In genomic region chr14:105495101-105495989, GRCh38 we compare ENCODE assay signal across 21 cellular contexts. TPM values are rescaled to one million over a fixed set of nuclear protein-coding genes. Genes with fewer than 3 reads are reported as not detected.
DNase-seq lines count a peak whose midpoint lies in the region; ATAC-seq and TF ChIP-seq lines count a peak whose summit lies in the region.
"Had no signal": no experiment of that assay in that cellular context is flagged by ENCODE, and none has a peak within 500 bp of the region (broad histone marks: within the 10 kb centered on the region; RNA-seq: fewer than 3 reads in every experiment).

No MANE protein-coding gene starts in this region.

- no peaks in the 10 kb centered on the region for H3K9me3 ChIP-seq in IMR-90 (ENCODE audit: control insufficient read depth, insufficient read depth, low read length)
- H3K9me3 ChIP-seq: colonic mucosa, SJSA1, stomach had no signal

- dilution Hi-C loops in IMR-90 (cut with HindIII; ENCODE audit: low sequenced_read_pairs, unreplicated experiment), result no loop called here

- H2BK120ac ChIP-seq in IMR-90 (ENCODE audit: low read depth, low read length), result no peak overlapping the region

- TF ChIP-seq CTCF in C4-2B (conservative IDR thresholded peaks at IDR 0.05) (no peak), IMR-90 (conservative IDR thresholded peaks at IDR 0.05; ENCODE audit: low read depth, low read length) (no peak), brain microvascular endothelial cell (IDR thresholded peaks at IDR 0.05; ENCODE audit: low read depth, low read length, missing control alignments) (no peak)

- H3K4ac ChIP-seq in IMR-90 (ENCODE audit: low read depth, low read length), result no peak overlapping the region

- H3K27ac ChIP-seq in C4-2B (peak overlapping the region; percentile 83), IMR-90 (ENCODE audit: insufficient read depth, low read length) (no peak overlapping the region), brain microvascular endothelial cell (no peak overlapping the region)
- H3K27ac ChIP-seq: colonic mucosa, foreskin keratinocyte, SJSA1, stomach had no signal

- BruUV-seq in IMR-90 (replicated peaks; lab: Mats Ljungman, UMichigan), result no TSS peak

- DNase-seq in IMR-90, result no peak
- peak; percentile 28 for DNase-seq in left cardiac atrium
- DNase-seq in posterior cingulate gyrus, result peak in 8 of 10 donors; percentile 6 to 79 (median 17)
- no peak for DNase-seq in nucleus accumbens (lab: John Stamatoyannopoulos, UW)
- no peak for DNase-seq in brain microvascular endothelial cell
- DNase-seq in DMS79 treated with DMSO at 0.1 percent for 48 hours (lab: John Stamatoyannopoulos, UW), result no peak
- DNase-seq: activated gamma-delta T cell, anterior cingulate cortex, colonic mucosa, foreskin keratinocyte, NCI-H2081 treated with DMSO at 0.1 percent for 48 hours, NCI-H524, OCI-M1, stomach had no signal

- no peak overlapping the region for H4K5ac ChIP-seq in IMR-90 (ENCODE audit: low read depth, low read length)

- ATAC-seq in IMR-90 (ENCODE audit: low read depth) (no peak), left cardiac atrium (no peak), GM19455 (IDR thresholded peaks at IDR 0.05; ENCODE audit: unreplicated experiment) (no peak)
- ATAC-seq: activated CD4-positive, CD25-positive, alpha-beta regulatory T cell treated with anti-CD3 and anti-CD28 coated beads, Interleukin-2, amount 50 U/mL, for 24 hours; foreskin keratinocyte; GM12878; naive thymus-derived CD4-positive, alpha-beta T cell had no signal

- no peak overlapping the region for H2BK20ac ChIP-seq in IMR-90 (ENCODE audit: low read depth, low read length)

- H3K4me1 ChIP-seq in IMR-90 (ENCODE audit: control insufficient read depth, insufficient read depth, low read length), result 0 out of 2 replicates have a peak, but pooled peaks cover 2% of the 10 kb centered on the region
- H3K4me1 ChIP-seq: colonic mucosa, foreskin keratinocyte had no signal

- in situ Hi-C loops in IMR-90 (cut with MboI; ENCODE audit: low sequenced_read_pairs), result no loop called here
- in situ Hi-C loops in brain microvascular endothelial cell (cut with HindIII; ENCODE audit: low pct_ligation_motif_present, low sequenced_read_pairs), result no loop called here

- no peak overlapping the region for H4K8ac ChIP-seq in IMR-90 (ENCODE audit: low read depth in 2 of 2, low read length in 2 of 2)

- no peak overlapping the region for H3K4me3 ChIP-seq in IMR-90 (ENCODE audit: insufficient read depth, low read depth, low read length)
- no peak overlapping the region for H3K4me3 ChIP-seq in brain microvascular endothelial cell (ENCODE audit: low read depth, low read length)
- H3K4me3 ChIP-seq: colonic mucosa, GM12878, SJSA1, stomach had no signal

- H3K23ac ChIP-seq in IMR-90 (ENCODE audit: low read depth, low read length), result no peak overlapping the region

- intact Hi-C loops in IMR-90 (cut with micrococcal nuclease), result no loop called here
- intact Hi-C loops in left cardiac atrium (cut with DNase I), result no loop called here
- intact Hi-C loops in posterior cingulate gyrus (cut with DNase I), result no loop called here

- POLR2A ChIA-PET in IMR-90 (lab: Charles Lee; ENCODE audit: unreplicated experiment), result no interaction called here

- peaks cover 0 to 5% of the 10 kb centered on the region in 2 experiments; a peak in 1 of 4 replicates for H3K79me1 ChIP-seq in IMR-90 (ENCODE audit: low read depth in 1 of 2, low read length in 2 of 2)

- 68% methylated on average over 6 of the region's 18 CpGs; no CpG with 5 or more reads in 1 of the 2 experiments for WGBS in IMR-90 (ENCODE audit: extremely low coverage in 2 of 2, insufficient read length in 1 of 2), 2 experiments

- no peak overlapping the region for H3K18ac ChIP-seq in IMR-90 (ENCODE audit: low read depth, low read length)

- no peaks in the 10 kb centered on the region for H3K36me3 ChIP-seq in IMR-90 (ENCODE audit: control insufficient read depth, insufficient read depth, low read length)
- no peaks in the 10 kb centered on the region for H3K36me3 ChIP-seq in brain microvascular endothelial cell (replicated peaks)
- H3K36me3 ChIP-seq: colonic mucosa had no signal

- H3K14ac ChIP-seq in IMR-90 (replicated peaks; ENCODE audit: low read depth, low read length), result no peak overlapping the region

- peaks cover 6% of the 10 kb centered on the region; the same call in 1 of the 2 replicates for H3K9me1 ChIP-seq in IMR-90 (ENCODE audit: insufficient read depth, low read length)

- CTCF ChIA-PET in IMR-90 (lab: Yijun Ruan, JAX), result no interaction called here

- H2BK5ac ChIP-seq in IMR-90 (ENCODE audit: low read depth, low read length, poor library complexity, severe bottlenecking), result no peak overlapping the region

- no peak overlapping the region for H3K56ac ChIP-seq in IMR-90 (ENCODE audit: extremely low read depth, insufficient read depth, low read length)

- H3K9ac ChIP-seq in IMR-90 (ENCODE audit: low read depth, low read length), result no peak overlapping the region

- no peak overlapping the region for H4K91ac ChIP-seq in IMR-90 (ENCODE audit: insufficient read depth, low read depth, low read length)

- no peak for TF ChIP-seq RAD21 in IMR-90 (IDR thresholded peaks at IDR 0.05; ENCODE audit: low read length)

- H2AK9ac ChIP-seq in IMR-90 (replicated peaks; ENCODE audit: low read depth, low read length, poor library complexity), result peak overlapping the region; percentile 65

- H2AK5ac ChIP-seq in IMR-90 (ENCODE audit: low read depth, low read length), result no peak overlapping the region

- H4K20me1 ChIP-seq in IMR-90 (ENCODE audit: insufficient read depth, low read length), result 0 out of 2 replicates have a peak, but pooled peaks cover 6% of the 10 kb centered on the region

- no peak overlapping the region for H3K4me2 ChIP-seq in IMR-90 (ENCODE audit: low read depth, low read length)

- H3K27me3 ChIP-seq in IMR-90 (ENCODE audit: control insufficient read depth, insufficient read depth, low read length), result no peaks in the 10 kb centered on the region
- H3K27me3 ChIP-seq in brain microvascular endothelial cell (replicated peaks), result no peaks in the 10 kb centered on the region
- H3K27me3 ChIP-seq: colonic mucosa, foreskin keratinocyte, SJSA1, stomach had no signal

- no peak overlapping the region for H2AFZ ChIP-seq in IMR-90 (replicated peaks; ENCODE audit: low read length, poor library complexity)

- H2BK15ac ChIP-seq in IMR-90 (ENCODE audit: low read depth, low read length), result no peak overlapping the region

- no peak for TF ChIP-seq POLR2A in IMR-90 (IDR thresholded peaks at IDR 0.05; ENCODE audit: low read depth, low read length)

TF ChIP-seq in IMR-90, 13 proteins besides CTCF, POLR2A, EP300 and RAD21:
- TF ChIP-seq SMC3 (IDR thresholded peaks at IDR 0.05; ENCODE audit: low read depth, low read length), result no peak
- TF ChIP-seq CEBPB (IDR thresholded peaks at IDR 0.05; ENCODE audit: low read depth, low read length), result no peak
- no peak for TF ChIP-seq USF2 (IDR thresholded peaks at IDR 0.05; ENCODE audit: low read depth, low read length)
- TF ChIP-seq RFX5 (IDR thresholded peaks at IDR 0.05; ENCODE audit: low read depth, low read length), result no peak
- no peak for TF ChIP-seq MAZ (IDR thresholded peaks at IDR 0.05; ENCODE audit: borderline replicate concordance, low read depth, low read length)
- TF ChIP-seq BHLHE40 (IDR thresholded peaks at IDR 0.05; ENCODE audit: low read depth, low read length), result no peak
- no peak for TF ChIP-seq ELK1 (IDR thresholded peaks at IDR 0.05; ENCODE audit: borderline replicate concordance, low read depth, low read length)

RNA-seq across cellular contexts. Expression of gene TEDC1, which starts 4.3 kb away (rescaled TPM):
- total RNA-seq in IMR-90 (2012; rRNA removed) (4.2 and 5.7 TPM in 2 replicates), left cardiac atrium (1 to 10 TPM; 5.1 to 5.9 TPM)
- polyA plus RNA-seq in IMR-90 (2012; rRNA removed), result 6.4 and 9.4 TPM in 2 replicates
- 9.8 and 13.3 TPM in 2 replicates for polyA plus RNA-seq in IMR-90 (2012; cell fraction: cytosol; rRNA removed)
- 10.7 and 48.6 TPM in 2 replicates for polyA plus RNA-seq in IMR-90 (2012; cell fraction: nucleus; rRNA removed; ENCODE audit: low replicate concordance)

RNA-seq across cellular contexts. Expression of gene CRIP1, which starts 8.7 kb away (rescaled TPM):
- total RNA-seq in IMR-90 (2012; rRNA removed), result not detected in 2 replicates
- 0.21 and 1.0 TPM in 2 replicates for polyA plus RNA-seq in IMR-90 (2012; rRNA removed)
- polyA plus RNA-seq in IMR-90 (2012; cell fraction: cytosol; rRNA removed), result 0.41 TPM in 1 of 2 replicates, not detected in the other
- 1.0 and 1.7 TPM in 2 replicates for polyA plus RNA-seq in IMR-90 (2012; cell fraction: nucleus; rRNA removed; ENCODE audit: low replicate concordance)
- total RNA-seq in left cardiac atrium, result 100 to 1,000 TPM; 137 to 192 TPM
- total RNA-seq: lung microvascular endothelial cell had no signal

RNA-seq across cellular contexts. Expression of gene CRIP2, which starts 20.7 kb away (rescaled TPM):
- total RNA-seq in IMR-90 (2012; rRNA removed) (18.1 and 20.3 TPM in 2 replicates), left cardiac atrium (100 to 1,000 TPM; 783 to 843 TPM)
- 123 and 149 TPM in 2 replicates for polyA plus RNA-seq in IMR-90 (2012; rRNA removed)
- polyA plus RNA-seq in IMR-90 (2012; cell fraction: cytosol; rRNA removed), result 196 and 200 TPM in 2 replicates
- polyA plus RNA-seq in IMR-90 (2012; cell fraction: nucleus; rRNA removed; ENCODE audit: low replicate concordance), result 61.5 and 154 TPM in 2 replicates

RNA-seq across cellular contexts. Expression of gene TMEM121, which starts 31.0 kb away (rescaled TPM):
- total RNA-seq in IMR-90 (2012; rRNA removed), result 2.7 and 3.9 TPM in 2 replicates
- polyA plus RNA-seq in IMR-90 (2012; rRNA removed), result 6.3 and 8.5 TPM in 2 replicates
- polyA plus RNA-seq in IMR-90 (2012; cell fraction: cytosol; rRNA removed), result 5.9 and 17.0 TPM in 2 replicates
- polyA plus RNA-seq in IMR-90 (2012; cell fraction: nucleus; rRNA removed; ENCODE audit: low replicate concordance), result 5.2 and 13.9 TPM in 2 replicates
- total RNA-seq in left cardiac atrium, result 1 to 10 TPM; 2.2 to 2.7 TPM

Comparison
In these comparisons a context has a peak if more than half of its experiments do, and no peak if none do; other contexts are left out.
1. DNase-seq: peak in left cardiac atrium (single experiment) and posterior cingulate gyrus (8 of 10); none in IMR-90 (single experiment), nucleus accumbens (0 of 56), brain microvascular endothelial cell (single experiment) and DMS79 treated with DMSO at 0.1 percent for 48 hours (single experiment).
2. RNA of gene CRIP1, which starts 8.7 kb away (total RNA-seq): 137 to 192 TPM in left cardiac atrium; not detected in IMR-90; every median in the first group is over 100 times any median in the second.
3. RNA of gene CRIP2, which starts 20.7 kb away (total RNA-seq): 783 to 843 TPM in left cardiac atrium; 18.1 to 20.3 TPM in IMR-90; every median in the first group is over 10 times any median in the second.